Comparison of ENCODE assay signal across 25 cellular contexts in genomic region chr4:3775011-3775410, GRCh38.
"Had no signal": no experiment of that assay in that cellular context is flagged by ENCODE, and none has a peak within 500 bp of the region (broad histone marks: within the 10 kb centered on the region; RNA-seq: fewer than 3 reads in every experiment).

No MANE protein-coding gene starts in this region.

- H3K4me3 Mint-ChIP-seq: activated B cell treated with CpG ODN at 0.5 μM for 24 hours; activated CD4-positive, alpha-beta memory T cell treated with anti-CD3 and anti-CD28 coated beads for 36 hours; activated naive CD4-positive, alpha-beta T cell treated with anti-CD3 and anti-CD28 coated beads, Interleukin-2, amount 10 ng/mL, durations not matched to agents 7 days and 5 days; activated naive CD8-positive, alpha-beta T cell; activated naive CD8-positive, alpha-beta T cell treated with anti-CD3 and anti-CD28 coated beads, Interleukin-2, amount 50 U/mL, for 24 hours; activated T-cell treated with anti-CD3 and anti-CD28 coated beads, Interleukin-2, amount 50 U/mL, for 4 hours had no signal

- H3K9me3 Mint-ChIP-seq: activated B cell treated with CpG ODN at 0.5 μM for 24 hours; activated CD4-positive, alpha-beta memory T cell treated with anti-CD3 and anti-CD28 coated beads for 36 hours; activated naive CD4-positive, alpha-beta T cell treated with anti-CD3 and anti-CD28 coated beads, Interleukin-2, amount 10 ng/mL, durations not matched to agents 7 days and 5 days; activated naive CD8-positive, alpha-beta T cell treated with anti-CD3 and anti-CD28 coated beads, Interleukin-2, amount 50 U/mL, for 24 hours; activated T-cell treated with anti-CD3 and anti-CD28 coated beads, Interleukin-2, amount 50 U/mL, for 4 hours had no signal

- DNase-seq: activated B cell treated with CpG ODN at 0.5 μM for 24 hours; activated CD4-positive, alpha-beta memory T cell treated with anti-CD3 and anti-CD28 coated beads for 36 hours; activated CD4-positive, alpha-beta T cell treated with anti-CD3 and anti-CD28 coated beads for 4 hours; activated CD4-positive, alpha-beta T cell treated with anti-CD3 and anti-CD28 coated beads, Interleukin-2, amount 50 U/mL, for 1 hour; activated CD4-positive, CD25-positive, alpha-beta regulatory T cell treated with anti-CD3 and anti-CD28 coated beads, Interleukin-2, amount 50 U/mL, for 72 hours; activated CD8-positive, alpha-beta memory T cell treated with anti-CD3 and anti-CD28 coated beads, Interleukin-2, amount 50 U/mL, for 4 hours; activated effector memory CD4-positive, alpha-beta T cell treated with Interleukin-2 at 50 U/mL for 16 hours; activated naive CD4-positive, alpha-beta T cell treated with anti-CD3 and anti-CD28 coated beads, Interleukin-2, amount 10 ng/mL, durations not matched to agents 7 days and 5 days; activated naive CD8-positive, alpha-beta T cell treated with anti-CD3 and anti-CD28 coated beads, Interleukin-2, amount 50 U/mL, for 24 hours; activated T-cell treated with anti-CD3 and anti-CD28 coated beads for 4 hours; activated T-cell treated with anti-CD3 and anti-CD28 coated beads, Interleukin-2, amount 50 U/mL, for 4 hours; aorta; NCI-H146; NCI-H187; NCI-H2029 treated with DMSO at 0.1 percent for 48 hours; NCI-H2107; NCI-H226; NCI-H446 treated with DMSO at 0.1 percent for 48 hours; NCI-H524; Right ventricle myocardium superior; SW 1271; T-helper 1 cell; T-helper 2 cell; T-helper 9 cell had no signal

- ATAC-seq: activated naive CD8-positive, alpha-beta T cell treated with anti-CD3 and anti-CD28 coated beads, Interleukin-2, amount 50 U/mL, for 24 hours; activated T-cell treated with anti-CD3 and anti-CD28 coated beads, Interleukin-2, amount 50 U/mL, for 4 hours had no signal

- H3K36me3 Mint-ChIP-seq: activated CD4-positive, alpha-beta memory T cell treated with anti-CD3 and anti-CD28 coated beads for 36 hours; activated naive CD4-positive, alpha-beta T cell treated with anti-CD3 and anti-CD28 coated beads, Interleukin-2, amount 10 ng/mL, durations not matched to agents 7 days and 5 days; activated naive CD8-positive, alpha-beta T cell had no signal

- H3K27ac Mint-ChIP-seq: activated B cell treated with CpG ODN at 0.5 μM for 24 hours; activated CD4-positive, alpha-beta memory T cell treated with anti-CD3 and anti-CD28 coated beads for 36 hours; activated naive CD4-positive, alpha-beta T cell treated with anti-CD3 and anti-CD28 coated beads, Interleukin-2, amount 10 ng/mL, durations not matched to agents 7 days and 5 days; activated naive CD8-positive, alpha-beta T cell; activated naive CD8-positive, alpha-beta T cell treated with anti-CD3 and anti-CD28 coated beads, Interleukin-2, amount 50 U/mL, for 24 hours had no signal

- H3K4me1 Mint-ChIP-seq: activated B cell treated with CpG ODN at 0.5 μM for 24 hours; activated naive CD4-positive, alpha-beta T cell treated with anti-CD3 and anti-CD28 coated beads, Interleukin-2, amount 10 ng/mL, durations not matched to agents 7 days and 5 days; activated naive CD8-positive, alpha-beta T cell treated with anti-CD3 and anti-CD28 coated beads, Interleukin-2, amount 50 U/mL, for 24 hours had no signal
